8 cellular contexts compared by ENCODE assay signal in genomic region chr17:47988445-47988844, GRCh38. TPM values are rescaled to one million over a fixed set of nuclear protein-coding genes. Genes with fewer than 3 reads are reported as not detected.
"Had no signal": no experiment of that assay in that cellular context is flagged by ENCODE, and none has a peak within 500 bp of the region (broad histone marks: within the 10 kb centered on the region; RNA-seq: fewer than 3 reads in every experiment).

No MANE protein-coding gene starts in this region.

RNA-seq across cellular contexts. Expression of gene PRR15L, which starts 30.8 kb away (rescaled TPM):
- total RNA-seq: activated CD8-positive, alpha-beta T cell treated with anti-CD3 and anti-CD28 coated beads for 36 hours; activated naive CD8-positive, alpha-beta T cell treated with anti-CD3 and anti-CD28 coated beads for 36 hours; activated T-cell treated with anti-CD3 and anti-CD28 coated beads, Interleukin-2, amount 50 U/mL, for 72 hours; activated T-helper 2 cell treated with anti-CD3 and anti-CD28 coated beads, Interferon-gamma antibody, Interleukin-2, Interleukin-4, amounts not matched to agents 10 μg/mL and 5 μg/mL and 100 μg/mL, durations not matched to agents 14 hours and 24 hours and 36 hours; MCF 10A; NCI-H460; SJSA1; T-helper 1 cell treated with Interleukin-12 subunit alpha and Interleukin-12 subunit beta and Interleukin-4 antibody, amounts not matched to agents 30 ng/mL and 1 ng/mL, for 36 hours had no signal

RNA-seq across cellular contexts. Expression of gene COPZ2, which starts 49.2 kb away (rescaled TPM):
- total RNA-seq: MCF 10A had no signal
